9 cellular contexts compared by ENCODE assay signal in the genomic region with DNA sequence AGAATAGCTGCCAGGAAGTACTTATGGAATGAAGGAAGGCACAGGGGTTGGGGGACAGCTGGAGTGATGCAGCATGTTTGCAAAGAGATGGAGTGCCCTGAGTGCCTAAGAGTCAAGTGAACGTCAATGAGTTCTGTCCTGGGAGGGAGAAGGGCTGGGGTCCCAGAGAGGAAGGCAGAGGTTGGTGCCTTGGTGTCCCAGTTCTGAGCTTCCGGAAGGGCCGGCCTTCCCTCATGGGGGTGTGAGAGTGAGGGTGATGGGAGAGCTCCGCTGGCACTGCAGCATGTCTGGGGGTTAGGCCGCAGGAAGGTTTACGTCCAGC. TPM values are rescaled to one million over a fixed set of nuclear protein-coding genes. Genes with fewer than 3 reads are reported as not detected.
DNase-seq lines count a peak whose midpoint lies in the region; ATAC-seq and TF ChIP-seq lines count a peak whose summit lies in the region.
"Had no signal": no experiment of that assay in that cellular context is flagged by ENCODE, and none has a peak within 500 bp of the region (broad histone marks: within the 10 kb centered on the region; RNA-seq: fewer than 3 reads in every experiment).

No MANE protein-coding gene starts in this region.

- no peak overlapping the region for H4K5ac ChIP-seq in mesendoderm (ENCODE audit: low read length)

- H3K27ac Mint-ChIP-seq in activated naive CD8-positive, alpha-beta T cell treated with anti-CD3 and anti-CD28 coated beads, Interleukin-2, amount 50 U/mL, for 24 hours: peak overlapping the region; percentile 17

- peak overlapping the region; percentile 27 for H3K27ac ChIP-seq in right cardiac atrium (ENCODE audit: low read length)
- H3K27ac ChIP-seq in mesendoderm (ENCODE audit: low read depth, low read length): no peak overlapping the region
- H3K27ac ChIP-seq in vagina: peak overlapping the region; percentile 85

- H3K79me1 ChIP-seq in mesendoderm (ENCODE audit: low read length): no peaks in the 10 kb centered on the region

- no peak overlapping the region for H3K4ac ChIP-seq in mesendoderm (ENCODE audit: low read depth, low read length)

- H3K9ac ChIP-seq in mesendoderm (ENCODE audit: low read length): peak overlapping the region; percentile 42

- H3K27me3 Mint-ChIP-seq in activated naive CD8-positive, alpha-beta T cell treated with anti-CD3 and anti-CD28 coated beads, Interleukin-2, amount 50 U/mL, for 24 hours: peaks cover 31% of the 10 kb centered on the region

- H4K8ac ChIP-seq in mesendoderm (ENCODE audit: low read depth, low read length): no peak overlapping the region

- H3K36me3 Mint-ChIP-seq in activated naive CD8-positive, alpha-beta T cell treated with anti-CD3 and anti-CD28 coated beads, Interleukin-2, amount 50 U/mL, for 24 hours (ENCODE audit: low read depth): no peaks in the 10 kb centered on the region

- H2AK5ac ChIP-seq in mesendoderm (ENCODE audit: low read length): no peak overlapping the region

- H3K27me3 ChIP-seq in right cardiac atrium (ENCODE audit: control insufficient read depth, insufficient read depth) (no peaks in the 10 kb centered on the region), mesendoderm (ENCODE audit: insufficient read depth, low read length, poor library complexity) (peaks cover 5% of the 10 kb centered on the region), vagina (no peaks in the 10 kb centered on the region)

- H2BK120ac ChIP-seq in mesendoderm (ENCODE audit: low read depth, low read length): no peak overlapping the region

- 16% methylated on average over 6 of the region's 6 CpGs for WGBS in right cardiac atrium
- WGBS in mesendoderm (ENCODE audit: extremely low coverage, insufficient coverage, low lambda C conversion rate): no CpG with 5 or more reads among the region's 6 CpGs

- H3K56ac ChIP-seq in mesendoderm (ENCODE audit: low read length): peak overlapping the region; percentile 79

- H3K9me3 Mint-ChIP-seq in activated naive CD8-positive, alpha-beta T cell treated with anti-CD3 and anti-CD28 coated beads, Interleukin-2, amount 50 U/mL, for 24 hours: no peaks in the 10 kb centered on the region

- H3K4me3 ChIP-seq in right cardiac atrium (ENCODE audit: low read length) (no peak overlapping the region), mesendoderm (ENCODE audit: low read length) (no peak overlapping the region), vagina (peak overlapping the region in 1 of 2 donors; percentile 5)

- H2BK15ac ChIP-seq in mesendoderm (replicated peaks; ENCODE audit: low read depth): no peak overlapping the region

- H3K9me3 ChIP-seq in right cardiac atrium (ENCODE audit: control insufficient read depth, low read length) (no peaks in the 10 kb centered on the region), vagina (no peaks in the 10 kb centered on the region)

- no peak for TF ChIP-seq POLR2A in vagina (IDR thresholded peaks at IDR 0.05)

- peak overlapping the region; percentile 7 for H2BK5ac ChIP-seq in mesendoderm (ENCODE audit: low read length)

- no peak for TF ChIP-seq CTCF in vagina (IDR thresholded peaks at IDR 0.05)

- H3K4me2 ChIP-seq in mesendoderm (ENCODE audit: low read length): no peak overlapping the region

- H3K36me3 ChIP-seq in mesendoderm (ENCODE audit: control insufficient read depth, insufficient read depth, low read length) (no peaks in the 10 kb centered on the region), vagina (no peaks in the 10 kb centered on the region)

- peak overlapping the region; percentile 59 for H3K4me3 Mint-ChIP-seq in activated naive CD8-positive, alpha-beta T cell treated with anti-CD3 and anti-CD28 coated beads, Interleukin-2, amount 50 U/mL, for 24 hours

- H3K4me1 Mint-ChIP-seq in activated naive CD8-positive, alpha-beta T cell treated with anti-CD3 and anti-CD28 coated beads, Interleukin-2, amount 50 U/mL, for 24 hours: peaks cover 49% of the 10 kb centered on the region

- intact Hi-C loops in right cardiac atrium (cut with DNase I) (loop anchor here in 3 of 4 donors (1.0 to 10.0 kb wide), 3 partner anchors 19 to 275 kb away; no protein-coding TSS in a partner anchor), left ventricle myocardium superior (cut with micrococcal nuclease) (no loop called here), vagina (cut with DNase I) (loop anchor here (5.0 kb wide), 2 partner anchors 77 to 272 kb away; no protein-coding TSS in a partner anchor)

- no peak overlapping the region for H3K18ac ChIP-seq in mesendoderm (ENCODE audit: low read length)

- DNase-seq in right cardiac atrium (no peak), left ventricle myocardium superior (no peak), mesendoderm (no peak), vagina (ENCODE audit: extremely low spot score in 2 of 2) (no peak), NCI-H345 treated with DMSO at 0.1 percent for 48 hours (lab: John Stamatoyannopoulos, UW; ENCODE audit: unreplicated experiment) (no peak), iPS-NIHi7 (ENCODE audit: extremely low spot score) (no peak)
- DNase-seq in activated naive CD8-positive, alpha-beta T cell treated with anti-CD3 and anti-CD28 coated beads, Interleukin-2, amount 50 U/mL, for 24 hours: no peak

- ATAC-seq in right cardiac atrium (no peak), left ventricle myocardium superior (no peak), GM19035 (IDR thresholded peaks at IDR 0.05; ENCODE audit: unreplicated experiment) (no peak)
- no peak for ATAC-seq in activated naive CD8-positive, alpha-beta T cell treated with anti-CD3 and anti-CD28 coated beads, Interleukin-2, amount 50 U/mL, for 24 hours

- H3K4me1 ChIP-seq in right cardiac atrium (ENCODE audit: control insufficient read depth, insufficient read depth, low read length): peaks cover 40% of the 10 kb centered on the region
- H3K4me1 ChIP-seq in mesendoderm (ENCODE audit: control insufficient read depth, low read depth, low read length): peaks cover 18% of the 10 kb centered on the region
- H3K4me1 ChIP-seq in vagina: peaks cover 64% of the 10 kb centered on the region

- no peak overlapping the region for H3K23ac ChIP-seq in mesendoderm (ENCODE audit: low read length)

- H3K79me2 ChIP-seq in mesendoderm (ENCODE audit: control insufficient read depth, insufficient read depth, low read length): no peaks in the 10 kb centered on the region

RNA-seq across cellular contexts. Expression of a gene that starts 17.6 kb away (rescaled TPM):
- total RNA-seq in right cardiac atrium (100 to 1,000 TPM; 146 to 282 (median 170) TPM), left ventricle myocardium superior (94.7 TPM), vagina (16.0 TPM)
- polyA plus RNA-seq in right cardiac atrium: 257 TPM
- polyA plus RNA-seq in mesendoderm (2013, experiment 1 of 2): 77.7 TPM
- 79.9 TPM for polyA plus RNA-seq in mesendoderm (2013, experiment 2 of 2)

RNA-seq across cellular contexts. Expression of a gene that starts 17.7 kb away (rescaled TPM):
- total RNA-seq in right cardiac atrium (under 1 TPM in 2 of 4 donors, not detected in 2; 0.23 to 0.29 TPM), left ventricle myocardium superior (0.52 TPM), vagina (2.0 TPM)
- polyA plus RNA-seq in right cardiac atrium: 0.20 TPM
- 0.88 TPM for polyA plus RNA-seq in mesendoderm (2013, experiment 1 of 2)
- polyA plus RNA-seq in mesendoderm (2013, experiment 2 of 2): 0.91 TPM
- total RNA-seq: liver had no signal

RNA-seq across cellular contexts. Expression of a gene that starts 40.4 kb away (rescaled TPM):
- 1 to 10 TPM in 2 of 4 donors, under 1 TPM in 2; 0.53 to 1.2 (median 1.1) TPM for total RNA-seq in right cardiac atrium
- polyA plus RNA-seq in right cardiac atrium: 2.0 TPM
- 1.5 TPM for total RNA-seq in left ventricle myocardium superior
- not detected for polyA plus RNA-seq in mesendoderm (2013, experiment 1 of 2)
- polyA plus RNA-seq in mesendoderm (2013, experiment 2 of 2): 0.04 TPM
- not detected for total RNA-seq in vagina

RNA-seq across cellular contexts. Expression of a gene that starts 45.8 kb away (rescaled TPM):
- total RNA-seq in right cardiac atrium (1 to 10 TPM in 1 of 4 donors, under 1 TPM in 3; 0.71 to 1.6 (median 0.75) TPM), left ventricle myocardium superior (0.74 TPM), vagina (97.7 TPM)
- 1.3 TPM for polyA plus RNA-seq in right cardiac atrium
- polyA plus RNA-seq in mesendoderm (2013, experiment 1 of 2): 52.0 TPM
- 49.6 TPM for polyA plus RNA-seq in mesendoderm (2013, experiment 2 of 2)

RNA-seq across cellular contexts. Expression of a gene that starts 58.4 kb away (rescaled TPM):
- 10 to 100 TPM; 13.4 to 21.6 (median 14.5) TPM for total RNA-seq in right cardiac atrium
- polyA plus RNA-seq in right cardiac atrium: 14.7 TPM
- total RNA-seq in left ventricle myocardium superior: 14.1 TPM
- 111 TPM for polyA plus RNA-seq in mesendoderm (2013, experiment 1 of 2)
- 111 TPM for polyA plus RNA-seq in mesendoderm (2013, experiment 2 of 2)
- 25.8 TPM for total RNA-seq in vagina
